In the genomic region with DNA sequence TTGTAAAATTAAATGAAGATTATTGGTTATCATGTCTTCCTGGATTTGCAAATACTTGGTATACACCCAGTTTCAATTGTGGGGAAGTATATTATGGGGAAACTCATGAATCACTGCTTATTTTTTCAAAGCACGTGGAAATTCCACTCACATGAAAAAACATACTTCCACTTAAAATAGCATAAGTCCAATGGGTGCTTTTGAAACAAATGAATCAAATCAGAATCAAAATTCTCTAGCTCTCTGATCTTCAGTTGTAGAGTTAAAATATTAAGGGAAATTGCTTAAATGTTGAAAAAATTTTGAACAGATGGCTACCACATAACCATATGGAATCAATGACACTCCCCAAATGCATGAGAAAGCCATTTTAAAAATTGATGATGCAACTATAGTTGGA, we compare ENCODE assay signal across 29 cellular contexts.
"Had no signal": no experiment of that assay in that cellular context is flagged by ENCODE, and none has a peak within 500 bp of the region (broad histone marks: within the 10 kb centered on the region; RNA-seq: fewer than 3 reads in every experiment).

No MANE protein-coding gene starts in this region.

- DNase-seq: activated B cell treated with CpG ODN at 0.5 μM for 24 hours; activated CD4-positive, alpha-beta T cell treated with anti-CD3 and anti-CD28 coated beads for 1 hour; activated CD4-positive, alpha-beta T cell treated with anti-CD3 and anti-CD28 coated beads, Interleukin-2, amount 10 ng/mL, durations not matched to agents 24 days and 14 days; activated CD4-positive, alpha-beta T cell treated with anti-CD3 and anti-CD28 coated beads, Interleukin-2, amount 50 U/mL, for 48 hours; activated CD8-positive, alpha-beta memory T cell treated with anti-CD3 and anti-CD28 coated beads, Interleukin-2, amount 10 ng/mL, durations not matched to agents 7 days and 5 days; activated effector memory CD4-positive, alpha-beta T cell treated with anti-CD3 and anti-CD28 coated beads, Interleukin-2, amount 50 U/mL, for 16 hours; activated naive CD4-positive, alpha-beta T cell treated with Interleukin-2 at 50 U/mL for 16 hours; activated naive CD8-positive, alpha-beta T cell treated with anti-CD3 and anti-CD28 coated beads, Interleukin-2, amount 50 U/mL, for 24 hours; activated T-cell treated with anti-CD3 and anti-CD28 coated beads, Interleukin-2, amount 50 U/mL, for 4 hours; amygdala; cerebellar nuclear complex; Karpas-422; NCI-H1105 treated with DMSO at 0.1 percent for 48 hours; NCI-H1436 treated with DMSO at 0.1 percent for 48 hours; NCI-H187; NCI-H2081 treated with DMSO at 0.1 percent for 48 hours; NCI-H2227 treated with DMSO at 0.1 percent for 48 hours; NCI-H526; NCI-H774; NK-92 treated with Interleukin-12 subunit alpha and Interleukin-12 subunit beta, amount 100 ng/mL, for 24 hours; OCI-M1; RPMI8226; T-cell; T-helper 2 cell; T1000 had no signal

- H3K27me3 Mint-ChIP-seq: activated B cell treated with CpG ODN at 0.5 μM for 24 hours; activated CD4-positive, alpha-beta T cell treated with anti-CD3 and anti-CD28 coated beads, Interleukin-2, amount 10 ng/mL, durations not matched to agents 24 days and 14 days; activated CD8-positive, alpha-beta memory T cell treated with anti-CD3 and anti-CD28 coated beads, Interleukin-2, amount 10 ng/mL, durations not matched to agents 7 days and 5 days; activated naive CD8-positive, alpha-beta T cell treated with anti-CD3 and anti-CD28 coated beads, Interleukin-2, amount 50 U/mL, for 24 hours had no signal

- H3K4me3 ChIP-seq: SK-N-MC had no signal

- H3K27ac Mint-ChIP-seq: activated B cell treated with CpG ODN at 0.5 μM for 24 hours; activated CD4-positive, alpha-beta T cell treated with anti-CD3 and anti-CD28 coated beads, Interleukin-2, amount 10 ng/mL, durations not matched to agents 24 days and 14 days; activated CD8-positive, alpha-beta memory T cell treated with anti-CD3 and anti-CD28 coated beads, Interleukin-2, amount 10 ng/mL, durations not matched to agents 7 days and 5 days; activated naive CD4-positive, alpha-beta T cell treated with anti-CD3 and anti-CD28 coated beads, Interleukin-2, amount 50 U/mL, for 72 hours; activated naive CD8-positive, alpha-beta T cell treated with anti-CD3 and anti-CD28 coated beads, Interleukin-2, amount 50 U/mL, for 24 hours; T-cell had no signal

- H3K4me1 Mint-ChIP-seq: activated B cell treated with CpG ODN at 0.5 μM for 24 hours; activated CD4-positive, alpha-beta T cell treated with anti-CD3 and anti-CD28 coated beads, Interleukin-2, amount 10 ng/mL, durations not matched to agents 24 days and 14 days; activated CD8-positive, alpha-beta memory T cell treated with anti-CD3 and anti-CD28 coated beads, Interleukin-2, amount 10 ng/mL, durations not matched to agents 7 days and 5 days; activated naive CD8-positive, alpha-beta T cell treated with anti-CD3 and anti-CD28 coated beads, Interleukin-2, amount 50 U/mL, for 24 hours; T-cell had no signal

- H3K27ac ChIP-seq: SK-N-MC had no signal

- H3K4me3 Mint-ChIP-seq: activated B cell treated with CpG ODN at 0.5 μM for 24 hours; activated CD4-positive, alpha-beta T cell treated with anti-CD3 and anti-CD28 coated beads, Interleukin-2, amount 10 ng/mL, durations not matched to agents 24 days and 14 days; activated CD8-positive, alpha-beta memory T cell treated with anti-CD3 and anti-CD28 coated beads, Interleukin-2, amount 10 ng/mL, durations not matched to agents 7 days and 5 days; activated naive CD8-positive, alpha-beta T cell treated with anti-CD3 and anti-CD28 coated beads, Interleukin-2, amount 50 U/mL, for 24 hours; activated T-cell treated with anti-CD3 and anti-CD28 coated beads, Interleukin-2, amount 50 U/mL, for 4 hours; T-cell had no signal

- H3K36me3 Mint-ChIP-seq: activated CD8-positive, alpha-beta memory T cell treated with anti-CD3 and anti-CD28 coated beads, Interleukin-2, amount 10 ng/mL, durations not matched to agents 7 days and 5 days; T-cell had no signal

- H3K9me3 Mint-ChIP-seq: activated CD4-positive, alpha-beta T cell treated with anti-CD3 and anti-CD28 coated beads, Interleukin-2, amount 10 ng/mL, durations not matched to agents 24 days and 14 days had no signal

- ATAC-seq: activated CD8-positive, alpha-beta memory T cell treated with anti-CD3 and anti-CD28 coated beads, Interleukin-2, amount 10 ng/mL, durations not matched to agents 7 days and 5 days; activated naive CD4-positive, alpha-beta T cell treated with anti-CD3 and anti-CD28 coated beads, Interleukin-2, amount 50 U/mL, for 72 hours; activated naive CD8-positive, alpha-beta T cell treated with anti-CD3 and anti-CD28 coated beads, Interleukin-2, amount 50 U/mL, for 24 hours; activated T-cell treated with anti-CD3 and anti-CD28 coated beads, Interleukin-2, amount 50 U/mL, for 4 hours; Panc1; Right ventricle myocardium inferior; T-cell had no signal
